ENCODE assay signal across 16 cellular contexts in the genomic region with DNA sequence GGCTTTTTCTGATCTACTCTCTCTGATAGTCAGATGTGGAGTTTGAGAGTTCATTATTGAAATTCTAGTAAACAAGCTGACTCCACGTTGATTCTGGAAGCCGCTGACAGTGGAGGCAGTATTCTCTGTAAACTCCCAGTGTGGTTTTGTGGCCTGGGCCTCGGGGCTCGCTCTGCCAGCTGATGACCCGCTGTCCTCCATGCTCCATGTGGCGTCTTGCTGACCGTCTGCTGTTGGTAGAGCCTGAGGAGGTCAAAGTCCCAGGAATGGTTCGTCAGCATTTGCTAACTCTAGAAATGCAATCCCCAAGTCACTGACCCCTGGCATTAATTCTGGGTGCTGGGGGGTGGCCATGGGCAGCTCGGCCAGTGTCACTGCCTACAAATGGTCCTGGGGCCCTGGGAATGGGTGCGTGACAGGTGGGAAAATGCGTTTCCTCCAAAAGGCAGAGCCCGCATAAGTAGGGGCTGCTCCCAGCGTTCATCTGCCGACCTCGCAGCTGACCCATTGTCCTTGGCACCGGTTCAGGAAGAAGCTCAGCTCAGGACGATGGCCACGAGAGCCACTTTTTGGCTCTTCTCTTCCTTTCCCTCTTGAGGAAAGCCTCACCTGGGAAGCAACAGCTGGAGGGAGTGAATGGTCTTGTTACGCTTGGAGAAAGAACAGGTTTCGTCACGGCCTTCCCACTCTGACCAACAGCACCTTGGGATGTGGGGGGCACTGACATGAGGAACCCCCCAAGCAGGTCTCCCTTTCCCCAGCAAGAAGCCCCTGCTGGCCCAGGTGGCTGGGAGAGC. TPM values are rescaled to one million over a fixed set of nuclear protein-coding genes. Genes with fewer than 3 reads are reported as not detected.
DNase-seq lines count a peak whose midpoint lies in the region; ATAC-seq and TF ChIP-seq lines count a peak whose summit lies in the region.
"Had no signal": no experiment of that assay in that cellular context is flagged by ENCODE, and none has a peak within 500 bp of the region (broad histone marks: within the 10 kb centered on the region; RNA-seq: fewer than 3 reads in every experiment).

No MANE protein-coding gene starts in this region.

- H3K4me1 Mint-ChIP-seq in natural killer cell: no peaks in the 10 kb centered on the region
- H3K4me1 Mint-ChIP-seq in natural killer cell treated with Interleukin-12 subunit alpha and Interleukin-12 subunit beta and Interleukin-15 and Interleukin-18, amount 100 ng/mL, for 72 hours (ENCODE audit: low read depth in 2 of 2): no peaks in the 10 kb centered on the region
- H3K4me1 Mint-ChIP-seq: CD4-positive, CD25-positive, alpha-beta regulatory T cell had no signal

- H3K27me3 Mint-ChIP-seq in natural killer cell (ENCODE audit: low read depth in 2 of 2): peaks cover 16 to 21% of the 10 kb centered on the region in 2 donors
- H3K27me3 Mint-ChIP-seq in natural killer cell treated with Interleukin-12 subunit alpha and Interleukin-12 subunit beta and Interleukin-15 and Interleukin-18, amount 100 ng/mL, for 72 hours: peaks cover 9 to 26% of the 10 kb centered on the region in 2 donors

- ATAC-seq in natural killer cell (no peak), left lobe of liver (no peak), HG03571 (IDR thresholded peaks at IDR 0.05; ENCODE audit: unreplicated experiment) (no peak)
- ATAC-seq in natural killer cell treated with Interleukin-12 subunit alpha and Interleukin-12 subunit beta and Interleukin-15 and Interleukin-18, amount 100 ng/mL, for 72 hours: no peak
- ATAC-seq: K562, Panc1 had no signal

- TF ChIP-seq CTCF in natural killer cell (IDR thresholded peaks at IDR 0.05): no peak

- H3K4me3 Mint-ChIP-seq in natural killer cell: no peak overlapping the region
- no peak overlapping the region for H3K4me3 Mint-ChIP-seq in natural killer cell treated with Interleukin-12 subunit alpha and Interleukin-12 subunit beta and Interleukin-15 and Interleukin-18, amount 100 ng/mL, for 72 hours
- H3K4me3 Mint-ChIP-seq: CD4-positive, CD25-positive, alpha-beta regulatory T cell had no signal

- no peaks in the 10 kb centered on the region for H3K36me3 Mint-ChIP-seq in natural killer cell
- peaks cover 5% of the 10 kb centered on the region for H3K36me3 Mint-ChIP-seq in natural killer cell treated with Interleukin-12 subunit alpha and Interleukin-12 subunit beta and Interleukin-15 and Interleukin-18, amount 100 ng/mL, for 72 hours
- H3K36me3 Mint-ChIP-seq: CD4-positive, CD25-positive, alpha-beta regulatory T cell had no signal

- DNase-seq in natural killer cell: peak; percentile 0
- DNase-seq in natural killer cell treated with Interleukin-12 subunit alpha and Interleukin-12 subunit beta and Interleukin-15 and Interleukin-18, amount 100 ng/mL, for 72 hours (ENCODE audit: low spot score): no peak
- peak; percentile 8 for DNase-seq in left lobe of liver (ENCODE audit: low spot score)
- DNase-seq in posterior vena cava (ENCODE audit: low spot score): peak; percentile 74
- DNase-seq in OCI-M2 (lab: John Stamatoyannopoulos, UW; ENCODE audit: unreplicated experiment): no peak
- DNase-seq in activated CD4-positive, alpha-beta T cell treated with anti-CD3 and anti-CD28 coated beads, Interleukin-2, amount 50 U/mL, for 4 hours: no peak
- DNase-seq: ACHN; CD4-positive, CD25-positive, alpha-beta regulatory T cell; DMS153; NCI-H146; NCI-H2081; NCI-H510A; NCI-H82 had no signal

- intact Hi-C loops in natural killer cell (cut with micrococcal nuclease) (no loop called here), posterior vena cava (cut with DNase I) (no loop called here)

- no peaks in the 10 kb centered on the region for H3K9me3 Mint-ChIP-seq in natural killer cell
- H3K9me3 Mint-ChIP-seq in natural killer cell treated with Interleukin-12 subunit alpha and Interleukin-12 subunit beta and Interleukin-15 and Interleukin-18, amount 100 ng/mL, for 72 hours: no peaks in the 10 kb centered on the region

- H3K27ac Mint-ChIP-seq in natural killer cell: no peak overlapping the region
- H3K27ac Mint-ChIP-seq in natural killer cell treated with Interleukin-12 subunit alpha and Interleukin-12 subunit beta and Interleukin-15 and Interleukin-18, amount 100 ng/mL, for 72 hours: no peak overlapping the region
- H3K27ac Mint-ChIP-seq: CD4-positive, CD25-positive, alpha-beta regulatory T cell had no signal

RNA-seq across cellular contexts. Expression of gene MRPL36, which starts 55.0 kb away (rescaled TPM):
- total RNA-seq in natural killer cell: 10 to 100 TPM; 14.1 to 21.2 (median 17.1) TPM
- total RNA-seq in natural killer cell treated with Interleukin-12 subunit alpha and Interleukin-12 subunit beta and Interleukin-15 and Interleukin-18, amount 100 ng/mL, for 72 hours: 10 to 100 TPM; 45.3 to 62.7 TPM
- 31.1 TPM for total RNA-seq in left lobe of liver
- total RNA-seq in posterior vena cava: 10 to 100 TPM; 29.4 to 32.4 TPM

RNA-seq across cellular contexts. Expression of gene NDUFS6, which starts 56.6 kb away (rescaled TPM):
- total RNA-seq in natural killer cell (10 to 100 TPM; 19.2 to 25.9 (median 22.5) TPM), left lobe of liver (27.0 TPM), posterior vena cava (10 to 100 TPM; 25.4 to 25.8 TPM)
- total RNA-seq in natural killer cell treated with Interleukin-12 subunit alpha and Interleukin-12 subunit beta and Interleukin-15 and Interleukin-18, amount 100 ng/mL, for 72 hours: 10 to 100 TPM; 25.3 to 35.5 TPM

Comparison
In these comparisons a context has a peak if more than half of its experiments do, and no peak if none do; other contexts are left out.
1. DNase-seq: peak in natural killer cell (single experiment), left lobe of liver (single experiment) and posterior vena cava (single experiment); none in natural killer cell treated with Interleukin-12 subunit alpha and Interleukin-12 subunit beta and Interleukin-15 and Interleukin-18, amount 100 ng/mL, for 72 hours (single experiment), OCI-M2 (single experiment) and activated CD4-positive, alpha-beta T cell treated with anti-CD3 and anti-CD28 coated beads, Interleukin-2, amount 50 U/mL, for 4 hours (0 of 2).